Comparison of ENCODE assay signal across 8 cellular contexts in the genomic region with DNA sequence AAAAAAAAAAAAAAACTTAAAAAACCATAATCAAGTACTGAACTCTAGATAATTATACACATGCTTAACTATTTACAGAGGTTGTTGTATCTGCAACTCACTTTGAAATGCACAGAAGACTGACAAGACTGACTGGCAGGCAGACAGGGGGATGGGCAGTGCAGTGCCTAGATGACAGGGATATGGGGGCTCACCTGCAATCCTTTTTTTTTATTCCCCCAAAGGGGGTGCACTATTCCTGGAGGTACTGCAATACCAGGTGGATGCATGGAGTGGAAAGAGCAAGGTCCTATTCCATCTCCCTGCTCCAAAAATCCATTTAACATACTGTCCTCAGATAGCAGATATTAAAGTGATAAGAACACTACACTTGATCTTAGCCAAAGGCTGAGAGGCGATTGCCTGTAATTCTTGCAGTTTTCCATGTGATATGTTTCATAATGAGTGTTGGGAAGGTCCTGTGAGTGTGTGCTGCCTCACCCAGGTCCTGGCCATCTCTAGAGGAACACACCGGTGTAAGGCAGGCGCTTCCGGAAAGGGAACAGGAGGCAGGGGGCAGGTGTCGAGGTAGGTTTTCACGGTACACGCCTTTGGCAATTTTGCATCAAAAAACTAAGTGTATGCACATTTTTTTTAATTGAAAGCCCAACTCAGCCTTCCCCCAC. TPM values are rescaled to one million over a fixed set of nuclear protein-coding genes. Genes with fewer than 3 reads are reported as not detected.
A peak's percentile ranks its signal among the peaks of the same experiment; 100 is the strongest.
DNase-seq lines count a peak whose midpoint lies in the region; ATAC-seq lines count a peak whose summit lies in the region.

No MANE protein-coding gene starts in this region.

- H3K9me2 ChIP-seq in GM23248 (ENCODE audit: insufficient read depth), result no peaks in the 10 kb centered on the region

- intact Hi-C loops in sciatic nerve (cut with DNase I), result loop anchor here (10.0 kb wide), 1 partner anchor 430 kb away; no protein-coding TSS in a partner anchor
- intact Hi-C loops in posterior vena cava (cut with DNase I), result no loop called here

- H3K27ac ChIP-seq in GM23248, result peak overlapping the region; percentile 50
- no peak overlapping the region; the same call in 1 of the 2 replicates for H3K27ac ChIP-seq in SK-N-MC

- peaks cover 4% of the 10 kb centered on the region; the same call in 1 of the 2 replicates for H4K20me1 ChIP-seq in GM23248 (ENCODE audit: insufficient read depth)

- peak overlapping the region; percentile 53 for H3K4me2 ChIP-seq in GM23248 (ENCODE audit: unreplicated experiment)

- H3K9me3 ChIP-seq in GM23248 (ENCODE audit: low read depth), result no peaks in the 10 kb centered on the region
- H3K9me3 ChIP-seq in SK-N-MC (ENCODE audit: low read depth, low read length), result no peaks in the 10 kb centered on the region

- peaks cover 27% of the 10 kb centered on the region for H3K4me1 ChIP-seq in GM23248 (ENCODE audit: insufficient read depth)

- H3K36me3 ChIP-seq in GM23248 (ENCODE audit: low read depth) (peaks cover 9% of the 10 kb centered on the region), SK-N-MC (ENCODE audit: insufficient read depth, low read length) (peaks cover 66% of the 10 kb centered on the region)

- DNase-seq in GM23248 (peak; percentile 56), SK-N-MC (ENCODE audit: low read depth, low spot score) (no peak), globus pallidus (ENCODE audit: low spot score) (peak; percentile 33), sciatic nerve (ENCODE audit: low spot score) (peak; percentile 44), SKM-1 treated with dmso at 0.1 percent for 144 hours (lab: John Stamatoyannopoulos, UW; ENCODE audit: unreplicated experiment) (no peak), posterior vena cava (ENCODE audit: low spot score) (no peak), AG20443 (ENCODE audit: low spot score) (no peak)

- H3K79me2 ChIP-seq in GM23248 (ENCODE audit: insufficient read depth), result peaks cover 25% of the 10 kb centered on the region

- H2AFZ ChIP-seq in GM23248, result peak overlapping the region; percentile 48; the same call in 1 of the 2 replicates

- no peaks in the 10 kb centered on the region for H3K27me3 ChIP-seq in GM23248 (replicated peaks; ENCODE audit: insufficient read depth)

- peak overlapping the region; percentile 9; the same call in 1 of the 2 replicates for H3K9ac ChIP-seq in GM23248
- H3K9ac ChIP-seq in SK-N-MC (ENCODE audit: insufficient read length), result peak overlapping the region; percentile 18

- WGBS in GM23248 (ENCODE audit: low coverage in 1 of 2, low lambda C conversion rate in 2 of 2, missing lambda C conversion rate in 2 of 2), 2 experiments, result 22 to 26% methylated on average over 7 of the region's 7 CpGs

- ATAC-seq in sciatic nerve (peak; percentile 48), GM21423 (IDR thresholded peaks at IDR 0.05; ENCODE audit: unreplicated experiment) (no peak)

- H3F3A ChIP-seq in GM23248 (ENCODE audit: insufficient read depth), result peaks cover 49% of the 10 kb centered on the region

- H3K4me3 ChIP-seq in GM23248 (peak overlapping the region; percentile 43), SK-N-MC (peak overlapping the region; percentile 75)

- in situ Hi-C loops in GM23248 (cut with MboI), result no loop called here

RNA-seq across cellular contexts. Expression of a gene that starts 22.7 kb away (rescaled TPM):
- total RNA-seq in GM23248 (2014; rRNA removed; shearing (Covaris generic)), result 477 and 510 TPM in 2 replicates
- polyA plus RNA-seq in GM23248 (2016; fragmentation: Nextera tagmentation; extraction: Ambion mirVana), result 362 and 387 TPM in 2 replicates
- 124 TPM for total RNA-seq in sciatic nerve
- 100 to 1,000 TPM; 188 to 199 TPM for total RNA-seq in posterior vena cava

RNA-seq across cellular contexts. Expression of a gene that starts 48.6 kb away (rescaled TPM):
- total RNA-seq in GM23248 (2014; rRNA removed; shearing (Covaris generic)), result 45.0 and 62.0 TPM in 2 replicates
- 54.4 and 59.1 TPM in 2 replicates for polyA plus RNA-seq in GM23248 (2016; fragmentation: Nextera tagmentation; extraction: Ambion mirVana)
- 26.7 TPM for total RNA-seq in sciatic nerve
- 10 to 100 TPM; 18.4 to 19.0 TPM for total RNA-seq in posterior vena cava

Comparison
In these comparisons a context has a peak if more than half of its experiments do, and no peak if none do; other contexts are left out.
1. DNase-seq: peak in GM23248 (single experiment), globus pallidus (single experiment) and sciatic nerve (single experiment); none in SK-N-MC (single experiment), SKM-1 treated with dmso at 0.1 percent for 144 hours (single experiment), posterior vena cava (single experiment) and AG20443 (single experiment).